ENCODE assay signal across 8 cellular contexts in the genomic region with DNA sequence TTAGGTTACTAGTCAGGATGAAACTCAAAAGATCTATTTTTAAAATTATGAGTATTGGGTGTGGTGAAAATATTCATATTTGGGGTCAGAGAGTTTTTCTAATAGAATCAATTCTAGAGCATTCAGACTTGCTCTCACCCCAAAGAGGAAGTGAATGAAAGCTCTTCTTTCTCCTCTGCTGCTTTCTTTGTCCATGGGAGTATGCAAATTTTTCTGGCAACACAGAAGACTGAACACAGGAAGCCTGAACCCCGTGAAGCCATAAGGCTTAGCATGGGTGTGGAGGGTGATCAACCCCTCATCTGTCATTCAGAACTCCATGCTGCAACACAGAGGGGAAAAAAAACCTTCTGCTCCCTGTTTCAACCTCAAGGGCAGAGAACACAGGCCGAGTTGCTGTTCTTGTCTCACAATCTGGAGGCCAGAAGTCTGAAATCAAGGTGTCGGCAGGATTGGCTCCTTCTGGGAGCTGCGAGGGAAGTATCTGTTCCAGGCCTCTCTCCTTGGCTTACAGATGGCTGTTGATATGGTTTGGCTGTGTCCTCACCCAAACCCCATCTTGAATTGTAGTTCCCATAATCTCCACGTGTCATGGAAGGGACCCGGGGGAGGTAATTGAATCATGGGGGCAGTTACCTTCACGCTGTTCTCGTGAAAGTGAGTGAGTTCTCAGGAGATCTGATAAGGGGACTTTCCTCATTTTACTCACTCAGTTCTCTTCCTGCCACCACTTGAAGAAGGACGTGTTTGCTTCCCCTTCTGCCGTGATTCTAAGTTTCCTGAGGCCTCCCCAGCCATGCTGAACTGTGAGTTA. TPM values are rescaled to one million over a fixed set of nuclear protein-coding genes. Genes with fewer than 3 reads are reported as not detected.
DNase-seq lines count a peak whose midpoint lies in the region; ATAC-seq, FAIRE-seq and TF ChIP-seq lines count a peak whose summit lies in the region.

No MANE protein-coding gene starts in this region.

- H3K9ac ChIP-seq in endothelial cell of umbilical vein (replicated peaks; ENCODE audit: extremely low read depth, insufficient read depth, low read length) = no peak overlapping the region

- no TSS peak for BruUV-seq in endothelial cell of umbilical vein (replicated peaks; lab: Mats Ljungman, UMichigan)

- H3K4me3 ChIP-seq in endothelial cell of umbilical vein (replicated peaks in 1 of 3; ENCODE audit: insufficient read depth in 1 of 3, low read depth in 1 of 3, low read length in 3 of 3) = no peak overlapping the region
- H3K4me3 ChIP-seq in adrenal gland = no peak overlapping the region

- in situ Hi-C loops in KBM-7 (cut with MboI; ENCODE audit: low pct_unique_long_range_greater_than_20kb, low sequenced_read_pairs) = no loop called here

- no peaks in the 10 kb centered on the region for H3K79me2 ChIP-seq in endothelial cell of umbilical vein (ENCODE audit: control insufficient read depth, insufficient read depth, low read length)

- H3K36me3 ChIP-seq in endothelial cell of umbilical vein (ENCODE audit: control insufficient read depth in 2 of 2, extremely low read depth in 1 of 2, insufficient read depth in 2 of 2, low read length in 2 of 2) (no peaks in the 10 kb centered on the region), adrenal gland (replicated peaks in 1 of 2) (no peaks in the 10 kb centered on the region)

- TF ChIP-seq CTCF in endothelial cell of umbilical vein (IDR thresholded peaks at IDR 0.05; ENCODE audit: extremely low read depth in 1 of 2, insufficient read depth in 1 of 2, low read depth in 1 of 2, low read length in 2 of 2) = no peak
- TF ChIP-seq CTCF in adrenal gland (IDR thresholded peaks at IDR 0.05) = no peak

- TF ChIP-seq POLR2A in endothelial cell of umbilical vein (IDR thresholded peaks at IDR 0.05; ENCODE audit: low read depth, low read length) = no peak
- TF ChIP-seq POLR2A in adrenal gland (IDR thresholded peaks at IDR 0.05) = no peak

- H3K27me3 ChIP-seq in endothelial cell of umbilical vein (ENCODE audit: control insufficient read depth in 2 of 2, insufficient read depth in 2 of 2, low read length in 2 of 2) = peaks cover 0 to 3% of the 10 kb centered on the region in 2 experiments
- H3K27me3 ChIP-seq in adrenal gland = no peaks in the 10 kb centered on the region

- no peak overlapping the region for H3K4me2 ChIP-seq in endothelial cell of umbilical vein (ENCODE audit: insufficient read depth, low read length)

- dilution Hi-C loops in endothelial cell of umbilical vein (cut with MboI; ENCODE audit: extremely low pct_ligation_motif_present, low sequenced_read_pairs) = no loop called here

- FAIRE-seq in endothelial cell of umbilical vein (lab: Jason Lieb, UNC) = peak; percentile 18

- H3K4me1 ChIP-seq in endothelial cell of umbilical vein (ENCODE audit: control insufficient read depth, extremely low read depth, insufficient read depth, low read length) (peaks cover 19% of the 10 kb centered on the region), adrenal gland (replicated peaks in 1 of 2) (no peaks in the 10 kb centered on the region)

- H2AFZ ChIP-seq in endothelial cell of umbilical vein (ENCODE audit: low read depth, low read length) = peak overlapping the region; percentile 64

- CTCF ChIA-PET in endothelial cell of umbilical vein (lab: Charles Lee) = interaction anchor here (1.4 to 1.6 kb wide), 2 partner anchors 187 to 197 kb away, joined by 3 to 4 read pairs; no protein-coding TSS in a partner anchor

- POLR2A ChIA-PET in endothelial cell of umbilical vein (lab: Charles Lee) = no interaction called here

- no peaks in the 10 kb centered on the region for H3K9me1 ChIP-seq in endothelial cell of umbilical vein (replicated peaks; ENCODE audit: control insufficient read depth, extremely low read depth, insufficient read depth, low read length)

- 60 to 68% (median 62%) methylated on average over 7 to 10 of the region's 10 CpGs for WGBS in adrenal gland, 4 donors

- intact Hi-C loops in endothelial cell of umbilical vein (cut with micrococcal nuclease) = loop anchor here (1.0 kb wide), 1 partner anchor 33 kb away; the partner anchor contains the start of gene CD47
- intact Hi-C loops in adrenal gland (cut with DNase I) = no loop called here

- H4K20me1 ChIP-seq in endothelial cell of umbilical vein (replicated peaks; ENCODE audit: control insufficient read depth, extremely low read depth, insufficient read depth, low read length) = no peaks in the 10 kb centered on the region

- DNase-seq in GDM1 (lab: John Stamatoyannopoulos, UW) = peak; percentile 24
- DNase-seq in KBM-7 = peak; percentile 94
- DNase-seq in activated CD4-positive, CD25-positive, alpha-beta regulatory T cell treated with anti-CD3 and anti-CD28 coated beads, Interleukin-2, amount 50 U/mL, for 72 hours = peak; percentile 50
- DNase-seq in endothelial cell of umbilical vein (ENCODE audit: low read depth, low spot score) = peak; percentile 30
- peak; percentile 79 for DNase-seq in stimulated activated CD4-positive, alpha-beta T cell treated with anti-CD3 and anti-CD28 coated beads, Interleukin-2, amount 100 ng/mL, for 4 hours (ENCODE audit: low read depth)
- no peak for DNase-seq in glomerular visceral epithelial cell (ENCODE audit: extremely low spot score)
- DNase-seq in adrenal gland = no peak

- H3K9me3 ChIP-seq in endothelial cell of umbilical vein (replicated peaks; ENCODE audit: control insufficient read depth, insufficient read depth, low read length) (no peaks in the 10 kb centered on the region), adrenal gland (replicated peaks in 1 of 3) (no peaks in the 10 kb centered on the region)

- H3K27ac ChIP-seq in endothelial cell of umbilical vein (ENCODE audit: insufficient read depth, low read depth, low read length) (no peak overlapping the region), adrenal gland (no peak overlapping the region)

- peak; percentile 80 for ATAC-seq in GM21423 (IDR thresholded peaks at IDR 0.05; ENCODE audit: unreplicated experiment)

TF ChIP-seq in endothelial cell of umbilical vein, 7 proteins besides CTCF, POLR2A, EP300 and RAD21:
- TF ChIP-seq GATA2 (IDR thresholded peaks at IDR 0.05; ENCODE audit: insufficient read depth, insufficient read length, low read depth, low read length) = no peak
- TF ChIP-seq FOS (IDR thresholded peaks at IDR 0.05; ENCODE audit: borderline replicate concordance, insufficient read depth, low read length) = no peak
- TF ChIP-seq MAX (IDR thresholded peaks at IDR 0.05; ENCODE audit: insufficient read depth, insufficient read length) = no peak
- TF ChIP-seq JUN (IDR thresholded peaks at IDR 0.05; ENCODE audit: borderline replicate concordance, insufficient read depth, insufficient read length, low read depth) = no peak
- no peak for TF ChIP-seq POLR2AphosphoS5 (IDR thresholded peaks at IDR 0.05; ENCODE audit: insufficient read depth, low read depth, low read length)
- TF ChIP-seq EZH2 (IDR thresholded peaks at IDR 0.05; ENCODE audit: borderline replicate concordance, low read depth, low read length, severe bottlenecking) = no peak
- no peak for TF ChIP-seq MYC (IDR thresholded peaks at IDR 0.05; ENCODE audit: low read depth, low read length)
TF ChIP-seq in endothelial cell of umbilical vein: peak in this region for 0.

RNA-seq across cellular contexts. Expression of gene CD47, which starts 33.7 kb away (rescaled TPM):
- total RNA-seq in endothelial cell of umbilical vein (30.3 and 32.2 TPM in 2 replicates), adrenal gland (100 to 1,000 TPM in 2 of 8 donors, 10 to 100 TPM in 6; 56.5 to 108 (median 82.9) TPM)
- polyA plus RNA-seq in endothelial cell of umbilical vein (18.7 and 29.3 TPM in 2 replicates), adrenal gland (10 to 100 TPM; 24.2 to 60.6 (median 37.6) TPM)
- polyA plus RNA-seq in endothelial cell of umbilical vein (2011; cell fraction: cytosol; rRNA removed) = 22.8 TPM in 2 replicates
- 15.5 and 25.0 TPM in 2 replicates for polyA plus RNA-seq in endothelial cell of umbilical vein (2011; cell fraction: nucleus; rRNA removed)
- 30.0 and 40.9 TPM in 2 replicates for polyA plus RNA-seq in endothelial cell of umbilical vein (2012)
- 31.4 and 47.2 TPM in 2 replicates for polyA minus RNA-seq in endothelial cell of umbilical vein
- polyA minus RNA-seq in endothelial cell of umbilical vein (2011; cell fraction: cytosol; rRNA and poly(A)+ RNA removed) = 10.0 TPM
- polyA minus RNA-seq in endothelial cell of umbilical vein (2011; cell fraction: nucleus; rRNA and poly(A)+ RNA removed) = 16.4 and 23.9 TPM in 2 replicates

Comparison
In these comparisons a context has a peak if more than half of its experiments do, and no peak if none do; other contexts are left out.
1. DNase-seq: peak in GDM1 (single experiment), KBM-7 (single experiment), activated CD4-positive, CD25-positive, alpha-beta regulatory T cell treated with anti-CD3 and anti-CD28 coated beads, Interleukin-2, amount 50 U/mL, for 72 hours (single experiment), endothelial cell of umbilical vein (single experiment) and stimulated activated CD4-positive, alpha-beta T cell treated with anti-CD3 and anti-CD28 coated beads, Interleukin-2, amount 100 ng/mL, for 4 hours (single experiment); none in glomerular visceral epithelial cell (single experiment) and adrenal gland (0 of 7).